8 cellular contexts compared by ENCODE assay signal in genomic region chr3:195443391-195443989, GRCh38. TPM values are rescaled to one million over a fixed set of nuclear protein-coding genes. Genes with fewer than 3 reads are reported as not detected.
DNase-seq lines count a peak whose midpoint lies in the region; ATAC-seq, FAIRE-seq and TF ChIP-seq lines count a peak whose summit lies in the region.

No MANE protein-coding gene starts in this region.

- H3K36me3 Mint-ChIP-seq in Caco-2 (ENCODE audit: insufficient read depth, unreplicated experiment): peaks cover 13% of the 10 kb centered on the region

- peak overlapping the region; percentile 37 for H3K27ac Mint-ChIP-seq in Caco-2 (ENCODE audit: unreplicated experiment)

- FAIRE-seq in D721Med (lab: Jason Lieb, UNC): no peak

- peaks cover 14% of the 10 kb centered on the region; the same call in 1 of the 2 replicates for H3K4me1 ChIP-seq in Caco-2
- peaks cover 14% of the 10 kb centered on the region for H3K4me1 ChIP-seq in effector memory CD4-positive, alpha-beta T cell (ENCODE audit: control insufficient read depth, insufficient read depth, low read length, poor library complexity, severe bottlenecking)
- H3K4me1 ChIP-seq in neutrophil (ENCODE audit: control insufficient read depth in 1 of 2, insufficient read depth in 1 of 2, low read depth in 1 of 2, low read length in 1 of 2): peaks cover 67 to 68% of the 10 kb centered on the region in 2 experiments

- POLR2A ChIA-PET in Caco-2 (lab: Charles Lee): interaction anchor here (0.6 to 1.3 kb wide), 2 partner anchors 37 to 172 kb away, joined by 3 read pairs; partner anchors contain the start of gene XXYLT1

- H3K9me3 ChIP-seq in Caco-2: no peaks in the 10 kb centered on the region
- H3K9me3 ChIP-seq in effector memory CD4-positive, alpha-beta T cell (ENCODE audit: control insufficient read depth, low read length): no peaks in the 10 kb centered on the region
- H3K9me3 ChIP-seq in neutrophil: no peaks in the 10 kb centered on the region

- TF ChIP-seq CTCF in Caco-2 (IDR thresholded peaks at IDR 0.05; ENCODE audit: insufficient read depth in 1 of 2, low read depth in 1 of 2, low read length in 1 of 2, severe bottlenecking in 1 of 2, unreplicated experiment in 1 of 2) (no peak), neutrophil (IDR thresholded peaks at IDR 0.05) (no peak), D721Med (IDR thresholded peaks at IDR 0.05; ENCODE audit: insufficient read depth, missing control alignments) (no peak)

- H3K27me3 Mint-ChIP-seq in Caco-2 (ENCODE audit: insufficient read depth, unreplicated experiment): no peaks in the 10 kb centered on the region

- ATAC-seq in GM21786 (IDR thresholded peaks at IDR 0.05; ENCODE audit: unreplicated experiment): no peak

- no peak for DNase-seq in Caco-2
- peak; percentile 52 for DNase-seq in NCI-H2227 (lab: John Stamatoyannopoulos, UW; ENCODE audit: unreplicated experiment)
- DNase-seq in effector memory CD4-positive, alpha-beta T cell: no peak
- no peak for DNase-seq in NCI-H2196 (lab: John Stamatoyannopoulos, UW; ENCODE audit: unreplicated experiment)
- DNase-seq in ecto neural progenitor cell (ENCODE audit: low spot score): no peak
- no peak for DNase-seq in D721Med (ENCODE audit: insufficient read length, low spot score)

- H3K27ac ChIP-seq in effector memory CD4-positive, alpha-beta T cell (ENCODE audit: insufficient read depth, low read length, poor library complexity, severe bottlenecking): peak overlapping the region; percentile 40
- H3K27ac ChIP-seq in neutrophil: peak overlapping the region; percentile 100

- no TSS peak for BruUV-seq in Caco-2 (replicated peaks; lab: Mats Ljungman, UMichigan)

- peaks cover 6% of the 10 kb centered on the region for H3K4me1 Mint-ChIP-seq in Caco-2 (ENCODE audit: low read depth, unreplicated experiment)

- peak overlapping the region; percentile 96 for H3K4me3 Mint-ChIP-seq in Caco-2 (ENCODE audit: unreplicated experiment)

- H3K9me3 Mint-ChIP-seq in Caco-2 (ENCODE audit: unreplicated experiment): no peaks in the 10 kb centered on the region

- H3K36me3 ChIP-seq in Caco-2 (ENCODE audit: control insufficient read depth, insufficient read depth, low read length): no peaks in the 10 kb centered on the region
- no peaks in the 10 kb centered on the region for H3K36me3 ChIP-seq in effector memory CD4-positive, alpha-beta T cell (ENCODE audit: control insufficient read depth, insufficient read depth, low read length)
- no peaks in the 10 kb centered on the region for H3K36me3 ChIP-seq in neutrophil

- intact Hi-C loops in Caco-2 (cut with micrococcal nuclease; ENCODE audit: unreplicated experiment): loop anchor here (1.0 kb wide), 1 partner anchor 172 kb away; the partner anchor contains the start of gene XXYLT1

- CTCF ChIA-PET in Caco-2 (lab: Charles Lee): interaction anchor here (0.7 to 1.4 kb wide), 2 partner anchors 172 to 173 kb away, joined by 3 to 9 read pairs; partner anchors contain the start of gene XXYLT1

- H3K27me3 ChIP-seq in Caco-2 (replicated peaks; ENCODE audit: control insufficient read depth, insufficient read depth, low read length) (no peaks in the 10 kb centered on the region), neutrophil (no peaks in the 10 kb centered on the region)
- H3K27me3 ChIP-seq in effector memory CD4-positive, alpha-beta T cell (replicated peaks; ENCODE audit: control insufficient read depth, insufficient read depth, low read length, poor library complexity, severe bottlenecking): no peaks in the 10 kb centered on the region

- peak overlapping the region; percentile 37 for H3K4me3 ChIP-seq in Caco-2 (ENCODE audit: low read depth, low read length)
- H3K4me3 ChIP-seq in effector memory CD4-positive, alpha-beta T cell (ENCODE audit: insufficient read depth, low read depth, low read length, poor library complexity, severe bottlenecking): peak overlapping the region; percentile 31
- H3K4me3 ChIP-seq in neutrophil (ENCODE audit: low read depth in 1 of 2, low read length in 1 of 2): peak overlapping the region; percentile 49 to 97

RNA-seq across cellular contexts. Expression of gene ACAP2, which starts 0.7 kb away (rescaled TPM):
- total RNA-seq in Caco-2 (2022): 39.9 and 42.9 TPM in 2 replicates
